Comparison of ENCODE assay signal across 19 cellular contexts in the genomic region with DNA sequence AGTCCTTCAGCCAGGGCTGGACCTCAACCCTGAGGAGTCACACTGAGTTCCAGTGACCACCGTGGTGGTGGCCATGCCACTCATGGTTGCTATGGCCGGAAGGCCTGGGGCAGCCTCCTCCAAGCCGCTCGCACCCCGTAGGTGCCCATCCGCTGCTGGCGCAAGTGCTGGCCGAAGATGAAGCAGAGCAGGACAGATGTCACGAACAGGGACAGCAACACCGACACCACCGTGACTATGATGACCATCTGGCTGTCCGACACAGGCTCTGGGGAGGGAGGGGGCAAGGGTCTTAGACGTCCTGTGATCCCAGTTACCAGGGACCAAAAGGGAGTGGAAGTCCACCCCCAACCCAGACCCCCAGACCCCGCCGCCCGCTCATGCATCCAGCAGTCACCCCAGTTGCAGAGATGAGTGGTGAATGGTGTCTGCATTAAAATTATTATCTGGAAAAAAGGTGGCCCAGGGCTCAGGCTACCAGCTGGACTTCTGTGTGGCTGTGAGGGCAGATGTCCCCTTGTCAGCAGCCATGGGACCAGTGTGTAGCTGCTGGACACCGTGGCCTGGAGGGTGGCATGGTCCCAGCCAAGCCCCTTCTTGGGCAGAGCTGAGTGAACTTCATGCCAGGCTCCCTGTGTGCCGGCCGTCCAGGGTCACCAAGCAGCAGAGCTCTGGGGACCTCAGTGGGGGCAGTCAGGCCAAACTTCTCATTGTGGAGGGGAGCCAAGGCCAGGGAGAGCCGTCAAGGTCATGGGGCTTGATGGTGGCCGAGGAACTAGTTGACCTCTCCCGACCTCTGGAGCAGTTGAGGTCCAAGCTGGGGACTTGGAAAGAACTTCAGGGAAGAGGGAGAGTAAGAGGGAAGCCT. TPM values are rescaled to one million over a fixed set of nuclear protein-coding genes. Genes with fewer than 3 reads are reported as not detected.
DNase-seq lines count a peak whose midpoint lies in the region; ATAC-seq, FAIRE-seq and TF ChIP-seq lines count a peak whose summit lies in the region.
"Had no signal": no experiment of that assay in that cellular context is flagged by ENCODE, and none has a peak within 500 bp of the region (broad histone marks: within the 10 kb centered on the region; RNA-seq: fewer than 3 reads in every experiment).

No MANE protein-coding gene starts in this region.

- H3K4me3 ChIP-seq in testis: no peak overlapping the region
- no peak overlapping the region for H3K4me3 ChIP-seq in ovary
- H3K4me3 ChIP-seq: SK-N-MC, transverse colon had no signal

- intact Hi-C loops in testis (cut with DNase I; ENCODE audit: low total_unique reads) (no loop called here), ovary (cut with DNase I) (no loop called here)

- peak; percentile 14 for DNase-seq in activated T-cell treated with anti-CD3 and anti-CD28 coated beads, Interleukin-2, amount 50 U/mL, for 1 hour
- DNase-seq in activated T-cell treated with anti-CD3 and anti-CD28 coated beads, Interleukin-2, amount 50 U/mL, for 48 hours: no peak
- DNase-seq in HTR-8/SVneo (ENCODE audit: insufficient read length, low spot score) (no peak), immature natural killer cell (no peak), testis (peak; percentile 7), ovary (no peak), progenitor cell of endocrine pancreas (ENCODE audit: low spot score, unreplicated experiment) (no peak)
- DNase-seq: ACHN; activated CD4-positive, alpha-beta T cell treated with anti-CD3 and anti-CD28 coated beads, Interleukin-2, amount 50 U/mL, for 4 hours; erythroblast; glutamatergic neuron; NCI-H526; transverse colon had no signal

- no peaks in the 10 kb centered on the region for H3K27me3 ChIP-seq in testis
- H3K27me3 ChIP-seq in ovary: no peaks in the 10 kb centered on the region

- ATAC-seq in HG03159 (IDR thresholded peaks at IDR 0.05; ENCODE audit: unreplicated experiment): no peak

- 52 to 80% methylated on average over 4 to 14 of the region's 22 CpGs for WGBS in testis, 2 donors
- WGBS in ovary, 3 donors: 83 to 89% (median 86%) methylated on average over 21 to 22 of the region's 22 CpGs

- H3K9me3 Mint-ChIP-seq in immature natural killer cell: no peaks in the 10 kb centered on the region
- H3K9me3 Mint-ChIP-seq in progenitor cell of endocrine pancreas (ENCODE audit: low read depth): no peaks in the 10 kb centered on the region
- H3K9me3 Mint-ChIP-seq: activated T-helper 2 cell treated with anti-CD3 and anti-CD28 coated beads, Interferon-gamma antibody, Interleukin-2, Interleukin-4, amounts not matched to agents 10 μg/mL and 5 μg/mL and 100 μg/mL, durations not matched to agents 14 hours and 24 hours and 36 hours; mesothelial cell of epicardium had no signal

- FAIRE-seq in HTR-8/SVneo (lab: Jason Lieb, UNC): peak; percentile 33
- FAIRE-seq: astrocyte had no signal

- peak overlapping the region in 5 of 6 donors; percentile 24 to 76 (median 64) for H3K27ac Mint-ChIP-seq in immature natural killer cell
- no peak overlapping the region for H3K27ac Mint-ChIP-seq in progenitor cell of endocrine pancreas
- H3K27ac Mint-ChIP-seq: activated T-helper 2 cell treated with anti-CD3 and anti-CD28 coated beads, Interferon-gamma antibody, Interleukin-2, Interleukin-4, amounts not matched to agents 10 μg/mL and 5 μg/mL and 100 μg/mL, durations not matched to agents 14 hours and 24 hours and 36 hours; mesothelial cell of epicardium had no signal

- no peak for TF ChIP-seq EP300 in ovary (IDR thresholded peaks at IDR 0.05)

- H3K4me3 Mint-ChIP-seq in immature natural killer cell (no peak overlapping the region), progenitor cell of endocrine pancreas (ENCODE audit: low read depth) (no peak overlapping the region)
- H3K4me3 Mint-ChIP-seq: mesothelial cell of epicardium had no signal

- H3K27ac ChIP-seq in testis (no peak overlapping the region), ovary (no peak overlapping the region)
- H3K27ac ChIP-seq: SK-N-MC had no signal

- peaks cover 0 to 16% (median 7%) of the 10 kb centered on the region in 3 donors for H3K36me3 Mint-ChIP-seq in immature natural killer cell
- H3K36me3 Mint-ChIP-seq in progenitor cell of endocrine pancreas (ENCODE audit: insufficient read depth): no peaks in the 10 kb centered on the region
- H3K36me3 Mint-ChIP-seq: mesothelial cell of epicardium had no signal

- H3K4me1 ChIP-seq in testis (peaks cover 7% of the 10 kb centered on the region), ovary (ENCODE audit: insufficient read depth) (peaks cover 4% of the 10 kb centered on the region)

- H3K9me3 ChIP-seq in testis (no peaks in the 10 kb centered on the region), ovary (no peaks in the 10 kb centered on the region)
- H3K9me3 ChIP-seq: Caco-2, transverse colon had no signal

- TF ChIP-seq POLR2A in testis (IDR thresholded peaks at IDR 0.05) (no peak), ovary (IDR thresholded peaks at IDR 0.05) (no peak)

- H3K36me3 ChIP-seq in testis (ENCODE audit: low read depth, missing control alignments) (no peaks in the 10 kb centered on the region), ovary (no peaks in the 10 kb centered on the region)
- H3K36me3 ChIP-seq: transverse colon had no signal

- no peak for TF ChIP-seq CTCF in testis (IDR thresholded peaks at IDR 0.05)
- TF ChIP-seq CTCF in ovary (IDR thresholded peaks at IDR 0.05): no peak
- no peak for TF ChIP-seq CTCF in progenitor cell of endocrine pancreas (IDR thresholded peaks at IDR 0.05; ENCODE audit: unreplicated experiment)

- H3K4me1 Mint-ChIP-seq in immature natural killer cell (peaks cover 31 to 34% of the 10 kb centered on the region in 2 donors), progenitor cell of endocrine pancreas (ENCODE audit: low read depth) (peaks cover 10% of the 10 kb centered on the region)

- H3K27me3 Mint-ChIP-seq in immature natural killer cell (ENCODE audit: low read depth in 3 of 3) (peaks cover 0 to 4% (median 2%) of the 10 kb centered on the region in 3 donors), progenitor cell of endocrine pancreas (peaks cover 20% of the 10 kb centered on the region)

RNA-seq across cellular contexts. Expression of a gene that starts 4.7 kb away (rescaled TPM):
- 1 to 10 TPM; 5.0 to 6.8 (median 5.5) TPM for polyA plus RNA-seq in immature natural killer cell
- 10 to 100 TPM in 1 of 2 donors, 1 to 10 TPM in 1; 8.6 to 12.2 TPM for total RNA-seq in testis
- polyA plus RNA-seq in testis (ENCODE audit: insufficient read depth, low read depth, low replicate concordance): 21.8 TPM
- total RNA-seq in ovary: 10 to 100 TPM in 1 of 7 donors, 1 to 10 TPM in 4, under 1 TPM in 1, not detected in 1; 0.20 to 58.5 (median 2.1) TPM
- under 1 TPM; 0.05 to 0.45 TPM for polyA plus RNA-seq in ovary
- total RNA-seq in progenitor cell of endocrine pancreas: 2.8 and 3.7 TPM in 2 replicates
- total RNA-seq: Caco-2, transverse colon had no signal

RNA-seq across cellular contexts. Expression of a gene that starts 17.5 kb away (rescaled TPM):
- polyA plus RNA-seq in immature natural killer cell (100 to 1,000 TPM; 327 to 535 (median 329) TPM), testis (ENCODE audit: insufficient read depth, low read depth, low replicate concordance) (12.1 TPM), ovary (10 to 100 TPM; 25.1 to 34.2 TPM)
- total RNA-seq in testis (10 to 100 TPM in 1 of 2 donors, 1 to 10 TPM in 1; 5.2 to 11.3 TPM), ovary (10 to 100 TPM in 5 of 7 donors, 1 to 10 TPM in 2; 6.8 to 29.0 (median 17.4) TPM), progenitor cell of endocrine pancreas (0.72 and 0.91 TPM in 2 replicates)
- total RNA-seq: astrocyte had no signal

RNA-seq across cellular contexts. Expression of a gene that starts 30.2 kb away (rescaled TPM):
- under 1 TPM in 1 of 3 donors, not detected in 2; 0.02 TPM for polyA plus RNA-seq in immature natural killer cell
- 1 to 10 TPM; 2.3 to 2.8 TPM for total RNA-seq in testis
- 2.0 TPM for polyA plus RNA-seq in testis (ENCODE audit: insufficient read depth, low read depth, low replicate concordance)
- total RNA-seq in ovary: 1 to 10 TPM in 1 of 7 donors, under 1 TPM in 5, not detected in 1; 0.27 to 2.5 (median 0.60) TPM
- under 1 TPM; 0.67 to 0.75 TPM for polyA plus RNA-seq in ovary
- 0.10 and 0.55 TPM in 2 replicates for total RNA-seq in progenitor cell of endocrine pancreas
- total RNA-seq: Caco-2 had no signal

Comparison
In these comparisons a context has a peak if more than half of its experiments do, and no peak if none do; other contexts are left out.
1. DNase-seq: peak in activated T-cell treated with anti-CD3 and anti-CD28 coated beads, Interleukin-2, amount 50 U/mL, for 1 hour (single experiment) and testis (single experiment); none in activated T-cell treated with anti-CD3 and anti-CD28 coated beads, Interleukin-2, amount 50 U/mL, for 48 hours (0 of 2), HTR-8/SVneo (single experiment), immature natural killer cell (0 of 3), ovary (0 of 5) and progenitor cell of endocrine pancreas (single experiment).